9 cellular contexts compared by ENCODE assay signal in the genomic region with DNA sequence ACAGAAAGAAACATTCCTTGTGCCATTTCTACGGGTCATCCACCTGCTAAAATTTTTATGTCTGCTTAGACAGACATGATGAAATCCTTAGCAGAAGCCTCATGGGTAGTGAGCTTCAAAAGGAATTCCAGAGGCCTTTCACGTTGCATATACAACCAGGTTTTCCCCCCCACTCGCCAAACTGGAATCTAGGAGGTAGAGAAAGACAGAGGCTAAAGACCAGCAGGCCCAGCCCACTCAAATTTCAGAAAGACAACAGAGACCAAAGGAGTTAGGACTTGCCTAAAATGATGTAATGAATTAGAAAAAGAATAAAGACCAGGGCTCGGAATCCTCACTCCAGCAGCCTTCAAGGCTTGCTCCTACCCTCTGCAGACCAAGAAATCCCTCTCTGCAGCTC. TPM values are rescaled to one million over a fixed set of nuclear protein-coding genes. Genes with fewer than 3 reads are reported as not detected.
DNase-seq lines count a peak whose midpoint lies in the region; ATAC-seq and TF ChIP-seq lines count a peak whose summit lies in the region.
"Had no signal": no experiment of that assay in that cellular context is flagged by ENCODE, and none has a peak within 500 bp of the region (broad histone marks: within the 10 kb centered on the region; RNA-seq: fewer than 3 reads in every experiment).

No MANE protein-coding gene starts in this region.

- CTCF ChIA-PET in CD8-positive, alpha-beta T cell (lab: Charles Lee), result interaction anchor here (0.7 to 0.8 kb wide), 2 partner anchors 13 to 67 kb away, joined by 3 read pairs; no protein-coding TSS in a partner anchor

- ATAC-seq in CD8-positive, alpha-beta T cell, result no peak
- ATAC-seq in RWPE2 (ENCODE audit: low read depth) (no peak), psoas muscle (no peak)

- POLR2A ChIA-PET in CD8-positive, alpha-beta T cell (lab: Charles Lee), result interaction anchor here (0.9 kb wide), 1 partner anchor 10 kb away, joined by 4 read pairs; no protein-coding TSS in a partner anchor

- H3K27ac ChIP-seq in CD8-positive, alpha-beta T cell (ENCODE audit: low read depth, low read length), result no peak overlapping the region
- H3K27ac ChIP-seq in RWPE2 (ENCODE audit: poor library complexity, severe bottlenecking) (peak overlapping the region; percentile 99), psoas muscle (peak overlapping the region; percentile 95)
- H3K27ac ChIP-seq: VCaP had no signal

- 31 to 64% (median 36%) methylated on average over 4 of the region's 4 CpGs for WGBS in psoas muscle, 3 donors

- H3K4me1 Mint-ChIP-seq in CD8-positive, alpha-beta T cell (ENCODE audit: low read depth), result peaks cover 96% of the 10 kb centered on the region

- H3K27me3 Mint-ChIP-seq in CD8-positive, alpha-beta T cell (ENCODE audit: low read depth), result no peaks in the 10 kb centered on the region

- H3K4me1 ChIP-seq in CD8-positive, alpha-beta T cell (ENCODE audit: insufficient read depth, low read length), result peaks cover 92% of the 10 kb centered on the region
- H3K4me1 ChIP-seq in RWPE2 (ENCODE audit: insufficient read depth, poor library complexity, severe bottlenecking) (peaks cover 85% of the 10 kb centered on the region), psoas muscle (peaks cover 87% of the 10 kb centered on the region)

- TF ChIP-seq CTCF in CD8-positive, alpha-beta T cell (IDR thresholded peaks at IDR 0.05), result no peak
- TF ChIP-seq CTCF in RWPE2 (IDR thresholded peaks at IDR 0.05; ENCODE audit: poor library complexity, severe bottlenecking) (no peak), fibroblast of villous mesenchyme (IDR thresholded peaks at IDR 0.05; ENCODE audit: insufficient read depth, low read depth, low read length) (no peak), psoas muscle (IDR thresholded peaks at IDR 0.05) (no peak)

- H3K4me3 Mint-ChIP-seq in CD8-positive, alpha-beta T cell, result peak overlapping the region; percentile 69

- DNase-seq in CD8-positive, alpha-beta T cell, result no peak
- DNase-seq in RWPE2 (ENCODE audit: low spot score), result no peak
- DNase-seq in fibroblast of villous mesenchyme (ENCODE audit: low read depth), result peak; percentile 25
- no peak for DNase-seq in psoas muscle
- DNase-seq in RKO (ENCODE audit: low spot score), result no peak
- no peak for DNase-seq in NK-92 treated with Interleukin-12 subunit alpha and Interleukin-12 subunit beta, amount 100 ng/mL, for 24 hours (lab: John Stamatoyannopoulos, UW)
- no peak for DNase-seq in T1000 (lab: John Stamatoyannopoulos, UW)
- DNase-seq in middle frontal gyrus (ENCODE audit: extremely low spot score, low spot score), result no peak

- H3K27me3 ChIP-seq in CD8-positive, alpha-beta T cell (ENCODE audit: insufficient read depth, low read length), result no peaks in the 10 kb centered on the region
- H3K27me3 ChIP-seq in RWPE2 (ENCODE audit: insufficient read depth, poor library complexity, severe bottlenecking) (no peaks in the 10 kb centered on the region), psoas muscle (ENCODE audit: insufficient read depth in 3 of 3, low read length in 2 of 3) (no peaks in the 10 kb centered on the region)

- H3K27ac Mint-ChIP-seq in CD8-positive, alpha-beta T cell, result peak overlapping the region; percentile 96

- peaks cover 2% of the 10 kb centered on the region for H3K36me3 Mint-ChIP-seq in CD8-positive, alpha-beta T cell

- no peak overlapping the region for H3K4me3 ChIP-seq in CD8-positive, alpha-beta T cell (ENCODE audit: low read depth, low read length)
- H3K4me3 ChIP-seq in RWPE2 (ENCODE audit: severe bottlenecking) (no peak overlapping the region), fibroblast of villous mesenchyme (ENCODE audit: low read depth, low read length) (no peak overlapping the region), psoas muscle (no peak overlapping the region)

- intact Hi-C loops in CD8-positive, alpha-beta T cell (cut with DNase I, micrococcal nuclease), result loop anchor here in 1 of 2 experiments (2.0 kb wide), 1 partner anchor 13 kb away; no protein-coding TSS in a partner anchor
- intact Hi-C loops in psoas muscle (cut with DNase I), result no loop called here

- no peaks in the 10 kb centered on the region for H3K9me3 ChIP-seq in CD8-positive, alpha-beta T cell (ENCODE audit: low read length)
- H3K9me3 ChIP-seq in RWPE2 (ENCODE audit: severe bottlenecking), result no peaks in the 10 kb centered on the region
- no peaks in the 10 kb centered on the region for H3K9me3 ChIP-seq in psoas muscle

- no peaks in the 10 kb centered on the region for H3K36me3 ChIP-seq in CD8-positive, alpha-beta T cell (ENCODE audit: insufficient read depth, low read length)
- H3K36me3 ChIP-seq in RWPE2 (ENCODE audit: low read depth), result peaks cover 6% of the 10 kb centered on the region
- no peaks in the 10 kb centered on the region for H3K36me3 ChIP-seq in psoas muscle (ENCODE audit: insufficient read depth in 1 of 2, low read depth in 1 of 2)

- H3K9me3 Mint-ChIP-seq in CD8-positive, alpha-beta T cell, result peaks cover 4% of the 10 kb centered on the region

RNA-seq across cellular contexts. Expression of a gene that starts 9.2 kb away (rescaled TPM):
- total RNA-seq in CD8-positive, alpha-beta T cell, result 100 to 1,000 TPM; 139 to 140 TPM
- 23.8 and 28.5 TPM in 2 replicates for total RNA-seq in fibroblast of villous mesenchyme
- total RNA-seq in psoas muscle, result 10 to 100 TPM; 22.3 to 28.1 (median 24.4) TPM
- 10 to 100 TPM; 13.0 to 21.9 (median 17.8) TPM for polyA plus RNA-seq in psoas muscle
